In genomic region chr19:28578208-28578607, GRCh38 we compare ENCODE assay signal across 27 cellular contexts.
"Had no signal": no experiment of that assay in that cellular context is flagged by ENCODE, and none has a peak within 500 bp of the region (broad histone marks: within the 10 kb centered on the region; RNA-seq: fewer than 3 reads in every experiment).

No MANE protein-coding gene starts in this region.

- H3K9me3 Mint-ChIP-seq: nephron, neural crest cell had no signal

- H3K4me1 ChIP-seq: left ventricle myocardium inferior, pancreas, psoas muscle, thyroid gland, transverse colon, upper lobe of left lung, vagina had no signal

- H3K27me3 ChIP-seq: pancreas, sigmoid colon, thyroid gland, transverse colon, upper lobe of left lung, vagina had no signal

- H3K4me3 Mint-ChIP-seq: immature natural killer cell; naive thymus-derived CD4-positive, alpha-beta T cell; nephron; neural crest cell; stimulated activated memory B cell treated with anti-CD40 and anti-IgM and Interleukin-4, amounts not matched to agents 10 μg/mL and 1 μg/mL and 100 μg/mL, for 72 hours; stimulated activated naive CD8-positive, alpha-beta T cell treated with anti-CD3 and anti-CD28 coated beads, Interleukin-15, amount 100 ng/mL, for 72 hours had no signal

- H3K4me3 ChIP-seq: left ventricle myocardium inferior, lung, mucosa of descending colon, pancreas, psoas muscle, sigmoid colon, smooth muscle cell, thyroid gland, transverse colon, upper lobe of left lung, vagina had no signal

- FAIRE-seq: islet of Langerhans, kidney, pancreas had no signal

- H3K9me3 ChIP-seq: left ventricle myocardium inferior, mucosa of descending colon, pancreas, psoas muscle, sigmoid colon, thyroid gland, transverse colon, upper lobe of left lung, vagina had no signal

- DNase-seq: hypothalamus; immature natural killer cell; kidney; left ventricle myocardium inferior; midbrain; mucosa of descending colon; naive thymus-derived CD4-positive, alpha-beta T cell; nucleus accumbens; pancreas; posterior cingulate gyrus; psoas muscle; sigmoid colon; stimulated activated CD4-positive, alpha-beta T cell treated with anti-CD3 and anti-CD28 coated beads, Interleukin-12 subunit alpha, Interleukin-12 subunit beta, amount 100 ng/mL, for 4 hours; stimulated activated CD4-positive, alpha-beta T cell treated with anti-CD3 and anti-CD28 coated beads, Interleukin-4, amount 100 ng/mL, for 24 hours; stimulated activated naive CD4-positive, alpha-beta T cell treated with Interleukin-2 at 50 U/mL for 16 hours; stimulated activated naive CD8-positive, alpha-beta T cell treated with anti-CD3 and anti-CD28 coated beads, Interleukin-15, amount 100 ng/mL, for 72 hours; substantia nigra; thyroid gland; transverse colon; upper lobe of left lung had no signal

- H3K27ac ChIP-seq: left ventricle myocardium inferior, pancreas, psoas muscle, sigmoid colon, thyroid gland, transverse colon, upper lobe of left lung, vagina had no signal

- ATAC-seq: mucosa of descending colon; naive thymus-derived CD4-positive, alpha-beta T cell; pancreas; psoas muscle; stimulated activated memory B cell treated with anti-CD40 and anti-IgM and Interleukin-4, amounts not matched to agents 10 μg/mL and 1 μg/mL and 100 μg/mL, for 72 hours; stimulated activated naive CD8-positive, alpha-beta T cell treated with anti-CD3 and anti-CD28 coated beads, Interleukin-15, amount 100 ng/mL, for 72 hours had no signal

- H3K27me3 Mint-ChIP-seq: stimulated activated memory B cell treated with anti-CD40 and anti-IgM and Interleukin-4, amounts not matched to agents 10 μg/mL and 1 μg/mL and 100 μg/mL, for 72 hours; stimulated activated naive CD8-positive, alpha-beta T cell treated with anti-CD3 and anti-CD28 coated beads, Interleukin-15, amount 100 ng/mL, for 72 hours had no signal

- H3K27ac Mint-ChIP-seq: naive thymus-derived CD4-positive, alpha-beta T cell; stimulated activated memory B cell treated with anti-CD40 and anti-IgM and Interleukin-4, amounts not matched to agents 10 μg/mL and 1 μg/mL and 100 μg/mL, for 72 hours; stimulated activated naive CD8-positive, alpha-beta T cell treated with anti-CD3 and anti-CD28 coated beads, Interleukin-15, amount 100 ng/mL, for 72 hours had no signal

- H3K36me3 Mint-ChIP-seq: naive thymus-derived CD4-positive, alpha-beta T cell; stimulated activated memory B cell treated with anti-CD40 and anti-IgM and Interleukin-4, amounts not matched to agents 10 μg/mL and 1 μg/mL and 100 μg/mL, for 72 hours had no signal

- H3K36me3 ChIP-seq: left ventricle myocardium inferior, pancreas, sigmoid colon, thyroid gland, transverse colon, upper lobe of left lung, vagina had no signal

- H3K4me1 Mint-ChIP-seq: naive thymus-derived CD4-positive, alpha-beta T cell; stimulated activated memory B cell treated with anti-CD40 and anti-IgM and Interleukin-4, amounts not matched to agents 10 μg/mL and 1 μg/mL and 100 μg/mL, for 72 hours; stimulated activated naive CD8-positive, alpha-beta T cell treated with anti-CD3 and anti-CD28 coated beads, Interleukin-15, amount 100 ng/mL, for 72 hours had no signal
